ENCODE assay signal across 10 cellular contexts in genomic region chr1:87202922-87203655, GRCh38.
DNase-seq lines count a peak whose midpoint lies in the region; ATAC-seq and TF ChIP-seq lines count a peak whose summit lies in the region.
"Had no signal": no experiment of that assay in that cellular context is flagged by ENCODE, and none has a peak within 500 bp of the region (broad histone marks: within the 10 kb centered on the region; RNA-seq: fewer than 3 reads in every experiment).

No MANE protein-coding gene starts in this region.

- intact Hi-C loops in breast epithelium (cut with DNase I; ENCODE audit: low total_unique reads) (no loop called here), mammary epithelial cell (cut with micrococcal nuclease) (no loop called here), PC-9 (cut with micrococcal nuclease; ENCODE audit: unreplicated experiment) (no loop called here), vagina (cut with DNase I) (no loop called here)

- POLR2A ChIA-PET in PC-9 (lab: Charles Lee; ENCODE audit: unreplicated experiment) = interaction anchor here (0.7 kb wide), 1 partner anchor 39 kb away, joined by 6 read pairs; no protein-coding TSS in a partner anchor

- TF ChIP-seq CTCF in breast epithelium (IDR thresholded peaks at IDR 0.05) (no peak), mammary epithelial cell (conservative IDR thresholded peaks at IDR 0.05 in 1 of 2, IDR thresholded peaks at IDR 0.05 in 1 of 2; ENCODE audit: extremely low read depth in 1 of 2, insufficient read depth in 1 of 2, low read depth in 1 of 2, low read length in 2 of 2) (no peak), PC-9 (conservative IDR thresholded peaks at IDR 0.05) (no peak), vagina (IDR thresholded peaks at IDR 0.05) (no peak), gastroesophageal sphincter (IDR thresholded peaks at IDR 0.05) (no peak)

- H3K9me3 ChIP-seq in breast epithelium (no peaks in the 10 kb centered on the region), mammary epithelial cell (replicated peaks; ENCODE audit: insufficient read depth, low read length) (no peaks in the 10 kb centered on the region), PC-9 (ENCODE audit: insufficient read depth, low read depth) (no peaks in the 10 kb centered on the region), vagina (no peaks in the 10 kb centered on the region), gastroesophageal sphincter (no peaks in the 10 kb centered on the region)
- H3K9me3 ChIP-seq: A549 had no signal

- BruUV-seq in mammary epithelial cell (replicated peaks; lab: Mats Ljungman, UMichigan) (no TSS peak), PC-9 (replicated peaks; lab: Mats Ljungman, UMichigan) (no TSS peak)

- H2AFZ ChIP-seq in mammary epithelial cell (ENCODE audit: low read depth, low read length) (no peak overlapping the region), PC-9 (no peak overlapping the region)

- peaks cover 29% of the 10 kb centered on the region for H3F3A ChIP-seq in PC-9 (ENCODE audit: insufficient read depth, low read depth)

- dilution Hi-C loops in mammary epithelial cell (cut with HindIII; ENCODE audit: low sequenced_read_pairs) = no loop called here

- no peaks in the 10 kb centered on the region for H3K4me1 ChIP-seq in breast epithelium
- peaks cover 3% of the 10 kb centered on the region for H3K4me1 ChIP-seq in mammary epithelial cell (ENCODE audit: insufficient read depth, low read length)
- peaks cover 50% of the 10 kb centered on the region for H3K4me1 ChIP-seq in PC-9 (replicated peaks; ENCODE audit: insufficient read depth)
- peaks cover 5% of the 10 kb centered on the region for H3K4me1 ChIP-seq in vagina
- peaks cover 0 to 9% (median 0%) of the 10 kb centered on the region in 3 donors for H3K4me1 ChIP-seq in gastroesophageal sphincter
- H3K4me1 ChIP-seq: A549 had no signal

- H3K9ac ChIP-seq in mammary epithelial cell (ENCODE audit: insufficient read depth, low read length) = no peak overlapping the region

- no peak for TF ChIP-seq EP300 in gastroesophageal sphincter (IDR thresholded peaks at IDR 0.05)

- no peaks in the 10 kb centered on the region for H3K9me2 ChIP-seq in PC-9 (ENCODE audit: insufficient read depth)

- TF ChIP-seq POLR2A in breast epithelium (IDR thresholded peaks at IDR 0.05) (no peak), vagina (IDR thresholded peaks at IDR 0.05) (no peak), gastroesophageal sphincter (IDR thresholded peaks at IDR 0.05) (no peak)

- H3K27ac ChIP-seq in breast epithelium (no peak overlapping the region), mammary epithelial cell (ENCODE audit: insufficient read depth, low read depth, low read length) (no peak overlapping the region), PC-9 (peak overlapping the region; percentile 70; the same call in 1 of the 2 replicates), vagina (no peak overlapping the region), gastroesophageal sphincter (no peak overlapping the region)
- H3K27ac ChIP-seq: A549, cardiac muscle cell had no signal

- no peak for DNase-seq in breast epithelium (ENCODE audit: low spot score in 2 of 2)
- DNase-seq in mammary epithelial cell = no peak
- no peak for DNase-seq in PC-9
- DNase-seq in vagina (ENCODE audit: extremely low spot score in 2 of 2) = no peak
- DNase-seq in NCI-H2081 treated with DMSO at 0.1 percent for 48 hours (lab: John Stamatoyannopoulos, UW) = no peak
- DNase-seq in activated CD8-positive, alpha-beta memory T cell treated with anti-CD3 and anti-CD28 coated beads, Interleukin-2, amount 50 U/mL, for 48 hours = no peak

- WGBS in mammary epithelial cell (ENCODE audit: low coverage, missing lambda C conversion rate) = 90% methylated on average over 16 of the region's 16 CpGs
- WGBS in gastroesophageal sphincter (ENCODE audit: low coverage in 1 of 2), 2 donors = 42 to 82% methylated on average over 9 to 16 of the region's 16 CpGs

- H3K36me3 ChIP-seq in breast epithelium (no peaks in the 10 kb centered on the region), mammary epithelial cell (ENCODE audit: insufficient read depth, low read length) (no peaks in the 10 kb centered on the region), PC-9 (ENCODE audit: low read depth) (no peaks in the 10 kb centered on the region), vagina (no peaks in the 10 kb centered on the region), gastroesophageal sphincter (no peaks in the 10 kb centered on the region)
- H3K36me3 ChIP-seq: cardiac muscle cell had no signal

- CTCF ChIA-PET in mammary epithelial cell (lab: Charles Lee; ENCODE audit: low non-redundant PET) (no interaction called here), PC-9 (lab: Charles Lee) (no interaction called here)

- H3K27me3 ChIP-seq in breast epithelium (no peaks in the 10 kb centered on the region), mammary epithelial cell (ENCODE audit: insufficient read depth, low read length) (no peaks in the 10 kb centered on the region), PC-9 (ENCODE audit: insufficient read depth, low read depth) (no peaks in the 10 kb centered on the region), vagina (no peaks in the 10 kb centered on the region), gastroesophageal sphincter (no peaks in the 10 kb centered on the region)
- H3K27me3 ChIP-seq: cardiac muscle cell had no signal

- H3K4me3 ChIP-seq in breast epithelium (peak overlapping the region; percentile 2 to 26 (median 7)), mammary epithelial cell (replicated peaks in 1 of 3; ENCODE audit: insufficient read depth in 1 of 3, low read depth in 2 of 3, low read length in 3 of 3) (no peak overlapping the region), PC-9 (no peak overlapping the region), vagina (peak overlapping the region; percentile 12 to 31), gastroesophageal sphincter (peak overlapping the region in 1 of 2 donors; percentile 23)
- H3K4me3 ChIP-seq: A549, cardiac muscle cell had no signal

- ATAC-seq in HG02973 (IDR thresholded peaks at IDR 0.05; ENCODE audit: unreplicated experiment) (peak; percentile 88), gastroesophageal sphincter (no peak)
- ATAC-seq: A549 had no signal

- in situ Hi-C loops in mammary epithelial cell (cut with MboI; ENCODE audit: low sequenced_read_pairs in 2 of 2) = no loop called here

- H3K79me2 ChIP-seq in mammary epithelial cell (ENCODE audit: insufficient read depth, low read length) = no peaks in the 10 kb centered on the region
- no peaks in the 10 kb centered on the region for H3K79me2 ChIP-seq in PC-9 (ENCODE audit: low read depth)

- no peak overlapping the region for H3K4me2 ChIP-seq in mammary epithelial cell (ENCODE audit: insufficient read depth, low read depth, low read length)
- peak overlapping the region; percentile 50; the same call in 1 of the 2 replicates for H3K4me2 ChIP-seq in PC-9
- H3K4me2 ChIP-seq: A549 had no signal

- H4K20me1 ChIP-seq in mammary epithelial cell (ENCODE audit: insufficient read depth, low read length) (no peaks in the 10 kb centered on the region), PC-9 (ENCODE audit: insufficient read depth) (no peaks in the 10 kb centered on the region)

Comparison
In these comparisons a context has a peak if more than half of its experiments do, and no peak if none do; other contexts are left out.
1. H3K4me3 ChIP-seq: peak in breast epithelium (3 of 3) and vagina (2 of 2); none in mammary epithelial cell (0 of 3) and PC-9 (single experiment).